8 cellular contexts compared by ENCODE assay signal in genomic region chr20:25399038-25399430, GRCh38. TPM values are rescaled to one million over a fixed set of nuclear protein-coding genes. Genes with fewer than 3 reads are reported as not detected.
DNase-seq lines count a peak whose midpoint lies in the region; ATAC-seq and TF ChIP-seq lines count a peak whose summit lies in the region.

No MANE protein-coding gene starts in this region.

- H3K36me3 ChIP-seq in esophagus muscularis mucosa (no peaks in the 10 kb centered on the region), mucosa of rectum (ENCODE audit: control insufficient read depth in 2 of 2, insufficient read depth in 2 of 2, low read length in 2 of 2) (no peaks in the 10 kb centered on the region)

- H3K9ac ChIP-seq in mucosa of rectum (ENCODE audit: low read depth in 1 of 2, low read length in 2 of 2) = no peak overlapping the region

- H3K4me3 ChIP-seq in esophagus muscularis mucosa = no peak overlapping the region
- H3K4me3 ChIP-seq in mucosa of rectum (ENCODE audit: low read length in 2 of 2) = peak overlapping the region in 1 of 2 donors; percentile 22

- intact Hi-C loops in esophagus muscularis mucosa (cut with DNase I) = loop anchor here (5.0 kb wide), 3 partner anchors 87 to 332 kb away; no protein-coding TSS in a partner anchor

- no peak overlapping the region for H3K27ac Mint-ChIP-seq in activated naive CD8-positive, alpha-beta T cell treated with anti-CD3 and anti-CD28 coated beads, Interleukin-2, amount 50 U/mL, for 24 hours

- H3K9me3 ChIP-seq in esophagus muscularis mucosa (peaks cover 0 to 25% (median 18%) of the 10 kb centered on the region in 4 donors), mucosa of rectum (ENCODE audit: control insufficient read depth in 2 of 2, low read length in 2 of 2) (peaks cover 0 to 9% of the 10 kb centered on the region in 2 donors)

- H3K36me3 Mint-ChIP-seq in activated naive CD8-positive, alpha-beta T cell treated with anti-CD3 and anti-CD28 coated beads, Interleukin-2, amount 50 U/mL, for 24 hours (ENCODE audit: low read depth) = peaks cover 6% of the 10 kb centered on the region

- no peaks in the 10 kb centered on the region for H3K4me1 Mint-ChIP-seq in activated naive CD8-positive, alpha-beta T cell treated with anti-CD3 and anti-CD28 coated beads, Interleukin-2, amount 50 U/mL, for 24 hours

- DNase-seq in DMS153 (lab: John Stamatoyannopoulos, UW) (peak; percentile 64), NCI-H146 treated with DMSO at 0.1 percent for 48 hours (lab: John Stamatoyannopoulos, UW; ENCODE audit: unreplicated experiment) (peak; percentile 79), SKM-1 (lab: John Stamatoyannopoulos, UW; ENCODE audit: unreplicated experiment) (peak; percentile 34), esophagus muscularis mucosa (ENCODE audit: extremely low spot score) (no peak)
- DNase-seq in activated naive CD8-positive, alpha-beta T cell treated with anti-CD3 and anti-CD28 coated beads, Interleukin-2, amount 50 U/mL, for 24 hours = no peak

- TF ChIP-seq EP300 in esophagus muscularis mucosa (IDR thresholded peaks at IDR 0.05) = no peak

- H3K27ac ChIP-seq in esophagus muscularis mucosa (replicated peaks in 1 of 4) (no peak overlapping the region), mucosa of rectum (ENCODE audit: low read depth in 2 of 2, low read length in 2 of 2) (peak overlapping the region; percentile 40 to 77)

- ATAC-seq in GM21825 (IDR thresholded peaks at IDR 0.05; ENCODE audit: unreplicated experiment) (peak; percentile 72), HG02970 (IDR thresholded peaks at IDR 0.05; ENCODE audit: low FRiP score, unreplicated experiment) (no peak)
- no peak for ATAC-seq in activated naive CD8-positive, alpha-beta T cell treated with anti-CD3 and anti-CD28 coated beads, Interleukin-2, amount 50 U/mL, for 24 hours

- H3K4me1 ChIP-seq in esophagus muscularis mucosa (peaks cover 0 to 4% (median 0%) of the 10 kb centered on the region in 4 donors), mucosa of rectum (ENCODE audit: control insufficient read depth in 2 of 2, insufficient read depth in 2 of 2, low read length in 2 of 2) (peaks cover 15 to 20% of the 10 kb centered on the region in 2 donors)

- TF ChIP-seq POLR2A in esophagus muscularis mucosa (IDR thresholded peaks at IDR 0.05; ENCODE audit: low read depth) = no peak

- H3K9me3 Mint-ChIP-seq in activated naive CD8-positive, alpha-beta T cell treated with anti-CD3 and anti-CD28 coated beads, Interleukin-2, amount 50 U/mL, for 24 hours = peaks cover 13% of the 10 kb centered on the region

- H3K27me3 Mint-ChIP-seq in activated naive CD8-positive, alpha-beta T cell treated with anti-CD3 and anti-CD28 coated beads, Interleukin-2, amount 50 U/mL, for 24 hours = no peaks in the 10 kb centered on the region

- WGBS in esophagus muscularis mucosa = 19% methylated on average over 5 of the region's 5 CpGs

- no peak overlapping the region for H3K4me3 Mint-ChIP-seq in activated naive CD8-positive, alpha-beta T cell treated with anti-CD3 and anti-CD28 coated beads, Interleukin-2, amount 50 U/mL, for 24 hours

- H3K27me3 ChIP-seq in esophagus muscularis mucosa = no peaks in the 10 kb centered on the region
- no peaks in the 10 kb centered on the region for H3K27me3 ChIP-seq in mucosa of rectum (ENCODE audit: control insufficient read depth in 2 of 2, insufficient read depth in 2 of 2, low read length in 2 of 2)

- TF ChIP-seq CTCF in esophagus muscularis mucosa (IDR thresholded peaks at IDR 0.05) = peak; percentile 50 to 66 (median 65)

RNA-seq across cellular contexts. Expression of gene ABHD12, which starts 8.4 kb away (rescaled TPM):
- total RNA-seq in esophagus muscularis mucosa = 10 to 100 TPM; 27.0 to 41.6 (median 35.4) TPM

RNA-seq across cellular contexts. Expression of gene GINS1, which starts 8.4 kb away (rescaled TPM):
- total RNA-seq in esophagus muscularis mucosa = under 1 TPM; 0.33 to 0.63 (median 0.47) TPM

Comparison
In these comparisons a context has a peak if more than half of its experiments do, and no peak if none do; other contexts are left out.
1. DNase-seq: peak in DMS153 (single experiment), NCI-H146 treated with DMSO at 0.1 percent for 48 hours (single experiment) and SKM-1 (single experiment); none in esophagus muscularis mucosa (single experiment) and activated naive CD8-positive, alpha-beta T cell treated with anti-CD3 and anti-CD28 coated beads, Interleukin-2, amount 50 U/mL, for 24 hours (single experiment).
2. H3K27ac ChIP-seq: peak in mucosa of rectum (2 of 2); none in esophagus muscularis mucosa (0 of 4).